In the genomic region with DNA sequence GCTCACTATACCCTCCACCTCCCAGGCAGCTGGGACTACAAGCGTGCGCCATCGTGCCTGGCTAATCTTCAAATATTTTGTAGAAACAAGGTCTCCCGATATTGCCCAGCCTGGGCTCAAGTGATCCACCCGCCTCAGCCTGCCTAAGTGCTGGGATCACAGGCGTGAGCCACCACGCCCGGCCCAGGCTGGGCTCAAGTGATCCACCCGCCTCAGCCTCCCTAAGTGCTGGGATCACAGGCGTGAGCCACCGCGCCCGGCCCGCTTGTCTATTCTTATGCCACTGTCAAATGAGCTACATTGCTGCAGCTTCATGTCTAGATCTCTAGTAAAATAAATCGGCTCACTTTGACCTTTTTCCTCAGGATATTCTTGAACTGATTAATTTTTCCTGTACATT, we compare ENCODE assay signal across 17 cellular contexts.
DNase-seq lines count a peak whose midpoint lies in the region; ATAC-seq and TF ChIP-seq lines count a peak whose summit lies in the region.
"Had no signal": no experiment of that assay in that cellular context is flagged by ENCODE, and none has a peak within 500 bp of the region (broad histone marks: within the 10 kb centered on the region; RNA-seq: fewer than 3 reads in every experiment).

No MANE protein-coding gene starts in this region.

- H3K36me3 ChIP-seq in IMR-90 (ENCODE audit: control insufficient read depth, insufficient read depth, low read length) (no peaks in the 10 kb centered on the region), hepatocyte (replicated peaks; ENCODE audit: insufficient read depth, low read depth) (no peaks in the 10 kb centered on the region), sigmoid colon (no peaks in the 10 kb centered on the region), osteoblast (ENCODE audit: insufficient read depth, low read length) (no peaks in the 10 kb centered on the region)
- H3K36me3 ChIP-seq: MG63, SJCRH30 had no signal

- H3K4me3 ChIP-seq in IMR-90 (ENCODE audit: insufficient read depth, low read depth, low read length) (no peak overlapping the region), hepatocyte (no peak overlapping the region), sigmoid colon (no peak overlapping the region), osteoblast (ENCODE audit: insufficient read depth, low read length) (no peak overlapping the region)
- H3K4me3 ChIP-seq: GM23338, MG63 had no signal

- H3K4me1 ChIP-seq in IMR-90 (ENCODE audit: control insufficient read depth, insufficient read depth, low read length): peaks cover 43% of the 10 kb centered on the region
- peaks cover 32% of the 10 kb centered on the region for H3K4me1 ChIP-seq in hepatocyte (ENCODE audit: insufficient read depth)
- peaks cover 0 to 11% (median 9%) of the 10 kb centered on the region in 4 donors for H3K4me1 ChIP-seq in sigmoid colon
- peaks cover 34% of the 10 kb centered on the region for H3K4me1 ChIP-seq in osteoblast (ENCODE audit: insufficient read depth, low read length)

- H3K9me3 Mint-ChIP-seq in activated naive CD8-positive, alpha-beta T cell treated with anti-CD3 and anti-CD28 coated beads, Interleukin-2, amount 10 ng/mL, durations not matched to agents 7 days and 5 days: no peaks in the 10 kb centered on the region
- no peaks in the 10 kb centered on the region for H3K9me3 Mint-ChIP-seq in activated naive CD8-positive, alpha-beta T cell treated with anti-CD3 and anti-CD28 coated beads, Interleukin-2, amount 50 U/mL, for 24 hours
- H3K9me3 Mint-ChIP-seq: CD4-positive, alpha-beta T cell; GM23338 had no signal

- no peak overlapping the region for H3K23ac ChIP-seq in IMR-90 (ENCODE audit: low read depth, low read length)

- POLR2A ChIA-PET in activated naive CD8-positive, alpha-beta T cell treated with anti-CD3 and anti-CD28 coated beads, Interleukin-2, amount 10 ng/mL, durations not matched to agents 7 days and 5 days (lab: Charles Lee): no interaction called here
- POLR2A ChIA-PET in IMR-90 (lab: Charles Lee; ENCODE audit: unreplicated experiment): no interaction called here

- H2BK15ac ChIP-seq in IMR-90 (ENCODE audit: low read depth, low read length): peak overlapping the region; percentile 66

- H4K8ac ChIP-seq in IMR-90 (ENCODE audit: low read depth in 2 of 2, low read length in 2 of 2): peak overlapping the region in 1 of 2 experiments; percentile 41; a peak in 3 of 4 replicates

- H3K9me1 ChIP-seq in IMR-90 (ENCODE audit: insufficient read depth, low read length): peaks cover 41% of the 10 kb centered on the region

- no peaks in the 10 kb centered on the region for H3K36me3 Mint-ChIP-seq in activated naive CD8-positive, alpha-beta T cell treated with anti-CD3 and anti-CD28 coated beads, Interleukin-2, amount 10 ng/mL, durations not matched to agents 7 days and 5 days
- H3K36me3 Mint-ChIP-seq in activated naive CD8-positive, alpha-beta T cell treated with anti-CD3 and anti-CD28 coated beads, Interleukin-2, amount 50 U/mL, for 24 hours (ENCODE audit: low read depth): no peaks in the 10 kb centered on the region

- peak overlapping the region; percentile 89 for H2BK20ac ChIP-seq in IMR-90 (ENCODE audit: low read depth, low read length)

- H3K4me1 Mint-ChIP-seq in activated naive CD8-positive, alpha-beta T cell treated with anti-CD3 and anti-CD28 coated beads, Interleukin-2, amount 10 ng/mL, durations not matched to agents 7 days and 5 days: no peaks in the 10 kb centered on the region
- H3K4me1 Mint-ChIP-seq in activated naive CD8-positive, alpha-beta T cell treated with anti-CD3 and anti-CD28 coated beads, Interleukin-2, amount 50 U/mL, for 24 hours: no peaks in the 10 kb centered on the region

- H3K27ac ChIP-seq in IMR-90 (ENCODE audit: insufficient read depth, low read length): no peak overlapping the region; the same call in 1 of the 2 replicates
- peak overlapping the region; percentile 81 for H3K27ac ChIP-seq in hepatocyte
- H3K27ac ChIP-seq in sigmoid colon: no peak overlapping the region
- H3K27ac ChIP-seq in osteoblast (ENCODE audit: low read depth, low read length): no peak overlapping the region

- peaks cover 10% of the 10 kb centered on the region for H3K27me3 Mint-ChIP-seq in activated naive CD8-positive, alpha-beta T cell treated with anti-CD3 and anti-CD28 coated beads, Interleukin-2, amount 10 ng/mL, durations not matched to agents 7 days and 5 days
- H3K27me3 Mint-ChIP-seq in activated naive CD8-positive, alpha-beta T cell treated with anti-CD3 and anti-CD28 coated beads, Interleukin-2, amount 50 U/mL, for 24 hours: no peaks in the 10 kb centered on the region
- H3K27me3 Mint-ChIP-seq: CD4-positive, alpha-beta T cell had no signal

- BruUV-seq in IMR-90 (replicated peaks; lab: Mats Ljungman, UMichigan): no TSS peak

- no peaks in the 10 kb centered on the region for H3K27me3 ChIP-seq in IMR-90 (ENCODE audit: control insufficient read depth, insufficient read depth, low read length)
- no peaks in the 10 kb centered on the region for H3K27me3 ChIP-seq in hepatocyte
- peaks cover 0 to 6% (median 0%) of the 10 kb centered on the region in 3 donors for H3K27me3 ChIP-seq in sigmoid colon
- H3K27me3 ChIP-seq in osteoblast (ENCODE audit: insufficient read depth, low read length): peaks cover 3% of the 10 kb centered on the region
- H3K27me3 ChIP-seq: MG63, SJCRH30 had no signal

- H3K79me2 ChIP-seq in hepatocyte (no peaks in the 10 kb centered on the region), osteoblast (ENCODE audit: insufficient read depth, low read length) (no peaks in the 10 kb centered on the region)

- 97% methylated on average over 6 of the region's 15 CpGs; no CpG with 5 or more reads in 1 of the 2 experiments for WGBS in IMR-90 (ENCODE audit: extremely low coverage in 2 of 2, insufficient read length in 1 of 2), 2 experiments
- 93% methylated on average over 15 of the region's 15 CpGs for WGBS in hepatocyte (ENCODE audit: low lambda C conversion rate, missing lambda C conversion rate)
- 68 to 88% methylated on average over 15 of the region's 15 CpGs for WGBS in sigmoid colon, 2 donors

- no peak for TF ChIP-seq POLR2A in IMR-90 (IDR thresholded peaks at IDR 0.05; ENCODE audit: low read depth, low read length)
- TF ChIP-seq POLR2A in sigmoid colon (IDR thresholded peaks at IDR 0.05): no peak

- H3K9me3 ChIP-seq in IMR-90 (ENCODE audit: control insufficient read depth, insufficient read depth, low read length) (no peaks in the 10 kb centered on the region), hepatocyte (ENCODE audit: low read depth) (no peaks in the 10 kb centered on the region), sigmoid colon (no peaks in the 10 kb centered on the region), osteoblast (ENCODE audit: low read depth, low read length) (no peaks in the 10 kb centered on the region)
- H3K9me3 ChIP-seq: MG63 had no signal

- peak overlapping the region; percentile 100 for H2BK120ac ChIP-seq in IMR-90 (ENCODE audit: low read depth, low read length)

- H2AK9ac ChIP-seq in IMR-90 (replicated peaks; ENCODE audit: low read depth, low read length, poor library complexity): no peak overlapping the region

- no peak overlapping the region for H3K27ac Mint-ChIP-seq in activated naive CD8-positive, alpha-beta T cell treated with anti-CD3 and anti-CD28 coated beads, Interleukin-2, amount 10 ng/mL, durations not matched to agents 7 days and 5 days
- H3K27ac Mint-ChIP-seq in activated naive CD8-positive, alpha-beta T cell treated with anti-CD3 and anti-CD28 coated beads, Interleukin-2, amount 50 U/mL, for 24 hours: no peak overlapping the region
- H3K27ac Mint-ChIP-seq: CD4-positive, alpha-beta T cell; GM23338 had no signal

- peak overlapping the region; percentile 40 for H3K14ac ChIP-seq in IMR-90 (replicated peaks; ENCODE audit: low read depth, low read length)

- peak overlapping the region; percentile 100 for H2BK5ac ChIP-seq in IMR-90 (ENCODE audit: low read depth, low read length, poor library complexity, severe bottlenecking)

- H3K18ac ChIP-seq in IMR-90 (ENCODE audit: low read depth, low read length): no peak overlapping the region

- TF ChIP-seq EP300 in sigmoid colon (IDR thresholded peaks at IDR 0.05): no peak

- peak overlapping the region; percentile 89 for H2AK5ac ChIP-seq in IMR-90 (ENCODE audit: low read depth, low read length)

- H4K91ac ChIP-seq in IMR-90 (ENCODE audit: insufficient read depth, low read depth, low read length): peak overlapping the region; percentile 88

- no peak overlapping the region for H3K9ac ChIP-seq in IMR-90 (ENCODE audit: low read depth, low read length)

- TF ChIP-seq RAD21 in IMR-90 (IDR thresholded peaks at IDR 0.05; ENCODE audit: low read length): no peak

- peak overlapping the region; percentile 21; the same call in 1 of the 2 replicates for H4K5ac ChIP-seq in IMR-90 (ENCODE audit: low read depth, low read length)

- H4K20me1 ChIP-seq in IMR-90 (ENCODE audit: insufficient read depth, low read length) (no peaks in the 10 kb centered on the region), hepatocyte (ENCODE audit: insufficient read depth, poor library complexity, severe bottlenecking) (no peaks in the 10 kb centered on the region), osteoblast (ENCODE audit: insufficient read depth, low read length) (no peaks in the 10 kb centered on the region)

- TF ChIP-seq CTCF in IMR-90 (conservative IDR thresholded peaks at IDR 0.05; ENCODE audit: low read depth, low read length) (no peak), hepatocyte (IDR thresholded peaks at IDR 0.05; ENCODE audit: poor library complexity) (no peak), sigmoid colon (IDR thresholded peaks at IDR 0.05) (no peak), osteoblast (IDR thresholded peaks at IDR 0.05; ENCODE audit: extremely low read depth, low read depth, low read length) (no peak)

- dilution Hi-C loops in IMR-90 (cut with HindIII; ENCODE audit: low sequenced_read_pairs, unreplicated experiment): no loop called here

- intact Hi-C loops in IMR-90 (cut with micrococcal nuclease): loop anchor here (2.0 kb wide), 1 partner anchor 41 kb away; no protein-coding TSS in a partner anchor
- intact Hi-C loops in sigmoid colon (cut with DNase I): no loop called here

- H3K4ac ChIP-seq in IMR-90 (ENCODE audit: low read depth, low read length): peak overlapping the region; percentile 100

- no peak overlapping the region for H3K4me3 Mint-ChIP-seq in activated naive CD8-positive, alpha-beta T cell treated with anti-CD3 and anti-CD28 coated beads, Interleukin-2, amount 10 ng/mL, durations not matched to agents 7 days and 5 days
- H3K4me3 Mint-ChIP-seq in activated naive CD8-positive, alpha-beta T cell treated with anti-CD3 and anti-CD28 coated beads, Interleukin-2, amount 50 U/mL, for 24 hours: no peak overlapping the region
- H3K4me3 Mint-ChIP-seq: CD4-positive, alpha-beta T cell; GM23338 had no signal

- no peaks in the 10 kb centered on the region for H3K9me2 ChIP-seq in hepatocyte (replicated peaks; ENCODE audit: insufficient read depth)

- H2AFZ ChIP-seq in IMR-90 (replicated peaks; ENCODE audit: low read length, poor library complexity): no peak overlapping the region
- no peak overlapping the region for H2AFZ ChIP-seq in hepatocyte
- H2AFZ ChIP-seq in osteoblast (ENCODE audit: low read length): no peak overlapping the region
- H2AFZ ChIP-seq: GM23338 had no signal

- no peak overlapping the region for H3K56ac ChIP-seq in IMR-90 (ENCODE audit: extremely low read depth, insufficient read depth, low read length)

- H3K4me2 ChIP-seq in IMR-90 (ENCODE audit: low read depth, low read length): no peak overlapping the region
- H3K4me2 ChIP-seq in hepatocyte: no peak overlapping the region
- H3K4me2 ChIP-seq in osteoblast (ENCODE audit: insufficient read depth, low read length): no peak overlapping the region
- H3K4me2 ChIP-seq: GM23338 had no signal

- ATAC-seq in activated naive CD8-positive, alpha-beta T cell treated with anti-CD3 and anti-CD28 coated beads, Interleukin-2, amount 10 ng/mL, durations not matched to agents 7 days and 5 days (ENCODE audit: low read depth): no peak
- no peak for ATAC-seq in activated naive CD8-positive, alpha-beta T cell treated with anti-CD3 and anti-CD28 coated beads, Interleukin-2, amount 50 U/mL, for 24 hours
- ATAC-seq in IMR-90 (ENCODE audit: low read depth) (no peak), HG03439 (IDR thresholded peaks at IDR 0.05; ENCODE audit: unreplicated experiment) (no peak)

- peak; percentile 14 for DNase-seq in activated naive CD8-positive, alpha-beta T cell treated with anti-CD3 and anti-CD28 coated beads, Interleukin-2, amount 10 ng/mL, durations not matched to agents 7 days and 5 days
- DNase-seq in activated naive CD8-positive, alpha-beta T cell treated with anti-CD3 and anti-CD28 coated beads, Interleukin-2, amount 50 U/mL, for 24 hours: no peak
- DNase-seq in IMR-90: no peak
- DNase-seq in hepatocyte (ENCODE audit: low spot score): no peak
- peak; percentile 43 for DNase-seq in sigmoid colon
- no peak for DNase-seq in 8988T
- no peak for DNase-seq in osteoblast (ENCODE audit: insufficient read length, low spot score, missing footprints)
- DNase-seq: ACHN, DMS79 treated with DMSO at 0.1 percent for 48 hours, MG63, NCI-H1694, NCI-H446, NCI-H82, SJCRH30 had no signal

- CTCF ChIA-PET in IMR-90 (lab: Yijun Ruan, JAX): interaction anchor here (1.3 kb wide), 1 partner anchor 26 kb away, joined by 3 read pairs; no protein-coding TSS in a partner anchor

- in situ Hi-C loops in IMR-90 (cut with MboI; ENCODE audit: low sequenced_read_pairs): no loop called here

- H3K79me1 ChIP-seq in IMR-90 (ENCODE audit: low read depth in 1 of 2, low read length in 2 of 2): peaks cover 0 to 29% of the 10 kb centered on the region in 2 experiments; a peak in 2 of 4 replicates

Comparison
In these comparisons a context has a peak if more than half of its experiments do, and no peak if none do; other contexts are left out.
1. DNase-seq: peak in activated naive CD8-positive, alpha-beta T cell treated with anti-CD3 and anti-CD28 coated beads, Interleukin-2, amount 10 ng/mL, durations not matched to agents 7 days and 5 days (single experiment) and sigmoid colon (single experiment); none in activated naive CD8-positive, alpha-beta T cell treated with anti-CD3 and anti-CD28 coated beads, Interleukin-2, amount 50 U/mL, for 24 hours (single experiment), IMR-90 (single experiment), hepatocyte (single experiment), 8988T (single experiment) and osteoblast (single experiment).